Comparison of ENCODE assay signal across 2 cellular contexts in the genomic region with DNA sequence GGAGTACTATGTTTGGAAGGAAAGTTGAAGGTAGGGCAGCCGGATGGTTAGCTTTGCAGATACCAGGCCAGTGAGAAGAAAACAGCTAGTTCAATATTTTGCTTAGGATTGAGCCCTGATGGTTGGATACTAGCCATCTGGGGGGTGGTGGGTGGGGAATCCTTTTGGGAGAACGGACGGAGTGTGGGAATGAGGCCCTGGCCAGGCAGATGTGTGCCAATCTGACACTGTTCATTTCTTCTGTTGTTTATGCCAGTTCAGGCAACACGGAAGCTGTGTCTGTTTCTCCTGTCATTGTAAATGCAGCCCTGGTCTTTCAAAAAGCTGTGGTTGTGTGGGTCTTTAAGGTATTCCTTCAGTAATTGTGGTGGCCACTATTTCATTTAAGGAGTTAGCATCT. TPM values are rescaled to one million over a fixed set of nuclear protein-coding genes. Genes with fewer than 3 reads are reported as not detected.
"Had no signal": no experiment of that assay in that cellular context is flagged by ENCODE, and none has a peak within 500 bp of the region (broad histone marks: within the 10 kb centered on the region; RNA-seq: fewer than 3 reads in every experiment).

No MANE protein-coding gene starts in this region.

RNA-seq across cellular contexts. Expression of gene LIMS3, which starts 7.5 kb away (rescaled TPM):
- total RNA-seq: activated B cell treated with CpG ODN at 0.5 μM for 24 hours; activated CD4-positive, alpha-beta T cell treated with anti-CD3 and anti-CD28 coated beads, Interleukin-2, amount 10 ng/mL, durations not matched to agents 7 days and 5 days had no signal
